Comparison of ENCODE assay signal across 1 cellular context in genomic region chr17:3529817-3530741, GRCh38.
TF ChIP-seq lines count a peak whose summit lies in the region.

No MANE protein-coding gene starts in this region.

TF ChIP-seq in HepG2, 621 proteins besides CTCF, POLR2A, EP300 and RAD21 (continued from another document and continues in another):
- no peak for TF ChIP-seq ZNF451 (CRISPR knock-in tag; IDR thresholded peaks at IDR 0.05)
- no peak for TF ChIP-seq ZNF609 (CRISPR knock-in tag; IDR thresholded peaks at IDR 0.05; ENCODE audit: borderline replicate concordance)
- no peak for TF ChIP-seq HIC2 (CRISPR knock-in tag; IDR thresholded peaks at IDR 0.05; ENCODE audit: low read depth)
- TF ChIP-seq ZNF563 (CRISPR knock-in tag; IDR thresholded peaks at IDR 0.05), result no peak
- TF ChIP-seq KDM2A (CRISPR knock-in tag; IDR thresholded peaks at IDR 0.05; ENCODE audit: borderline replicate concordance, low read depth), result no peak
- no peak for TF ChIP-seq KDM5A (IDR thresholded peaks at IDR 0.05; ENCODE audit: borderline replicate concordance, low read length)
- TF ChIP-seq DR1 (CRISPR knock-in tag; IDR thresholded peaks at IDR 0.05), result no peak
- no peak for TF ChIP-seq KAT2B (IDR thresholded peaks at IDR 0.05; ENCODE audit: borderline replicate concordance, low read depth, low read length)
- TF ChIP-seq ZNF224 (CRISPR knock-in tag; IDR thresholded peaks at IDR 0.05), result no peak
- no peak for TF ChIP-seq BRD4 (CRISPR knock-in tag; IDR thresholded peaks at IDR 0.05)
- TF ChIP-seq AKNA (CRISPR knock-in tag; IDR thresholded peaks at IDR 0.05; ENCODE audit: borderline replicate concordance), result no peak
- no peak for TF ChIP-seq ZNF34 (CRISPR knock-in tag; IDR thresholded peaks at IDR 0.05; ENCODE audit: borderline replicate concordance)
- no peak for TF ChIP-seq ZSCAN25 (CRISPR knock-in tag; IDR thresholded peaks at IDR 0.05)
- TF ChIP-seq TFDP2 (CRISPR knock-in tag; IDR thresholded peaks at IDR 0.05), result peak; percentile 70; the same call in 1 of the 2 replicates
- no peak; the same call in 1 of the 2 replicates for TF ChIP-seq ARID5B (CRISPR knock-in tag; IDR thresholded peaks at IDR 0.05)
- TF ChIP-seq THAP11 (CRISPR knock-in tag; IDR thresholded peaks at IDR 0.05), result no peak
- no peak for TF ChIP-seq HCFC1 (IDR thresholded peaks at IDR 0.05; ENCODE audit: low read depth, low read length)
- TF ChIP-seq NFIC (IDR thresholded peaks at IDR 0.05; ENCODE audit: low read length), result no peak
- TF ChIP-seq NFATC3 (CRISPR knock-in tag; IDR thresholded peaks at IDR 0.05), result no peak
- no peak for TF ChIP-seq HOMEZ (CRISPR knock-in tag; IDR thresholded peaks at IDR 0.05; ENCODE audit: low read depth)
- TF ChIP-seq ZNF33B (CRISPR knock-in tag; IDR thresholded peaks at IDR 0.05), result no peak
- no peak for TF ChIP-seq MTF1 (CRISPR knock-in tag; IDR thresholded peaks at IDR 0.05)
- TF ChIP-seq HNRNPK (IDR thresholded peaks at IDR 0.05; ENCODE audit: low read depth, low read length, poor library complexity, severe bottlenecking), result no peak
- no peak for TF ChIP-seq SMARCC2 (IDR thresholded peaks at IDR 0.05)
- TF ChIP-seq ZNF503 (CRISPR knock-in tag; IDR thresholded peaks at IDR 0.05), result no peak; the same call in 1 of the 2 replicates
- TF ChIP-seq GTF2F1 (IDR thresholded peaks at IDR 0.05; ENCODE audit: low read length), result no peak
- TF ChIP-seq ZNF30 (CRISPR knock-in tag; IDR thresholded peaks at IDR 0.05), result no peak
- no peak for TF ChIP-seq DNMT3B (CRISPR knock-in tag; conservative IDR thresholded peaks at IDR 0.05)
- TF ChIP-seq TCF7 (IDR thresholded peaks at IDR 0.05; ENCODE audit: low read depth), result no peak
- no peak for TF ChIP-seq ZNF282 (IDR thresholded peaks at IDR 0.05; ENCODE audit: partially characterized antibody)
- no peak for TF ChIP-seq ZC3H13 (CRISPR knock-in tag; IDR thresholded peaks at IDR 0.05)
- TF ChIP-seq MYPOP (CRISPR knock-in tag; IDR thresholded peaks at IDR 0.05), result no peak
- no peak for TF ChIP-seq NR2F1 (CRISPR knock-in tag; IDR thresholded peaks at IDR 0.05)
- no peak for TF ChIP-seq ZNF782 (CRISPR knock-in tag; IDR thresholded peaks at IDR 0.05; ENCODE audit: borderline replicate concordance)
- TF ChIP-seq ZNF335 (CRISPR knock-in tag; IDR thresholded peaks at IDR 0.05), result no peak
- no peak for TF ChIP-seq ZNF781 (CRISPR knock-in tag; IDR thresholded peaks at IDR 0.05; ENCODE audit: borderline replicate concordance, not compliant biosample characterization)
- no peak for TF ChIP-seq ZNF570 (CRISPR knock-in tag; IDR thresholded peaks at IDR 0.05; ENCODE audit: borderline replicate concordance)
- TF ChIP-seq REL (CRISPR knock-in tag; conservative IDR thresholded peaks at IDR 0.05), result no peak
- TF ChIP-seq ZNF17 (CRISPR knock-in tag; IDR thresholded peaks at IDR 0.05), result no peak
- no peak; the same call in 1 of the 2 replicates for TF ChIP-seq NR2F6 (IDR thresholded peaks at IDR 0.05)
- TF ChIP-seq NR2F6 (CRISPR knock-in tag; IDR thresholded peaks at IDR 0.05), result peak; percentile 32; the same call in 1 of the 2 replicates
